ENCODE assay signal across 19 cellular contexts in the genomic region with DNA sequence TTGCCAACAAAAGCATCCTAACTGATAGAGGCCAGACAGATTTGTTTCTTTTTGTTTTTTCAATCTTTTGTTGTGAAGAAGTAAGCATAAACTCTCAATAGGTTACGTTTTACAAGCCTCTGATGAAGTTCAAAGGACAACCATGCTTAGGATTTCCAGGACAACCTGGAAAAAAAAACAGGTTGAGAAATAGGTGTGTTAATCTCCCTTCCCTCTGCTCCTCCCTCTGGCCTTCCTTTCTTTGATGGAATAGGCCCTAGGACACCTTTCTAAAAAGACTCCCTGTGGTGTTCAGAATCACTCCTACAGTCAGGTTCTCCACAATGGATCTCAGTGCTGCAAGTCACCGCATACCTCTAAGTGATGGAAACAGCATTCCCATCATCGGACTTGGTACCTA. TPM values are rescaled to one million over a fixed set of nuclear protein-coding genes. Genes with fewer than 3 reads are reported as not detected.
DNase-seq lines count a peak whose midpoint lies in the region; ATAC-seq, FAIRE-seq and TF ChIP-seq lines count a peak whose summit lies in the region.
"Had no signal": no experiment of that assay in that cellular context is flagged by ENCODE, and none has a peak within 500 bp of the region (broad histone marks: within the 10 kb centered on the region; RNA-seq: fewer than 3 reads in every experiment).

A gene with protein sequence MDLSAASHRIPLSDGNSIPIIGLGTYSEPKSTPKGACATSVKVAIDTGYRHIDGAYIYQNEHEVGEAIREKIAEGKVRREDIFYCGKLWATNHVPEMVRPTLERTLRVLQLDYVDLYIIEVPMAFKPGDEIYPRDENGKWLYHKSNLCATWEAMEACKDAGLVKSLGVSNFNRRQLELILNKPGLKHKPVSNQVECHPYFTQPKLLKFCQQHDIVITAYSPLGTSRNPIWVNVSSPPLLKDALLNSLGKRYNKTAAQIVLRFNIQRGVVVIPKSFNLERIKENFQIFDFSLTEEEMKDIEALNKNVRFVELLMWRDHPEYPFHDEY (plus strand): TSS at position 264 of the 400 bp plus-strand sequence. CDS start 60 bp downstream, at position 324.

- no peak for ATAC-seq in HG02840 (IDR thresholded peaks at IDR 0.05; ENCODE audit: low FRiP score, unreplicated experiment)
- ATAC-seq: A549; CD8-positive, alpha-beta T cell; GM23338 had no signal

- FAIRE-seq in bronchial epithelial cell (lab: Jason Lieb, UNC): peak; percentile 13
- FAIRE-seq: A549, D721Med had no signal

- peak within 1 kb of the TSS; percentile 18; the same call in 1 of the 2 replicates for H3K4me2 ChIP-seq in OCI-LY3 (ENCODE audit: low read length)
- H3K4me2 ChIP-seq: A549, GM23338 had no signal

- no peak within 1 kb of the TSS for H2AFZ ChIP-seq in OCI-LY3 (ENCODE audit: low read depth, low read length)
- H2AFZ ChIP-seq: GM23338 had no signal

- DNase-seq in bronchial epithelial cell (ENCODE audit: low read depth) (no peak), NCI-H2171 treated with DMSO at 0.1 percent for 48 hours (lab: John Stamatoyannopoulos, UW) (no peak), germinal center (ENCODE audit: low spot score) (no peak), GM20000 (ENCODE audit: low spot score) (no peak)
- DNase-seq: CD8-positive, alpha-beta T cell; COR-L47; DND-41; GF-D8; H7 had no signal

- peaks cover 6% of the 10 kb centered on the region for H3K36me3 ChIP-seq in OCI-LY3 (replicated peaks; ENCODE audit: low read depth, low read length)
- no peaks in the 10 kb centered on the region for H3K36me3 ChIP-seq in bronchial epithelial cell (ENCODE audit: control insufficient read depth, insufficient read depth, low read length)
- H3K36me3 ChIP-seq in liver (ENCODE audit: control insufficient read depth in 4 of 4, insufficient read depth in 3 of 4, low read depth in 1 of 4, low read length in 3 of 4): no peaks in the 10 kb centered on the region

- H3K4me1 ChIP-seq in OCI-LY3 (ENCODE audit: low read length) (peaks cover 20% of the 10 kb centered on the region), liver (ENCODE audit: control insufficient read depth in 4 of 4, insufficient read depth in 4 of 4, low read length in 3 of 4) (peaks cover 0 to 61% (median 33%) of the 10 kb centered on the region in 4 donors)
- H3K4me1 ChIP-seq: A549 had no signal

- H3K27me3 ChIP-seq in OCI-LY3 (ENCODE audit: low read depth, low read length): no peaks in the 10 kb centered on the region
- H3K27me3 ChIP-seq in bronchial epithelial cell (ENCODE audit: control insufficient read depth, insufficient read depth, low read length): no peaks in the 10 kb centered on the region
- no peaks in the 10 kb centered on the region for H3K27me3 ChIP-seq in liver (ENCODE audit: control insufficient read depth in 4 of 4, insufficient read depth in 4 of 4, low read length in 3 of 4)

- TF ChIP-seq CTCF in OCI-LY3 (IDR thresholded peaks at IDR 0.05; ENCODE audit: low read depth, low read length) (no peak), bronchial epithelial cell (IDR thresholded peaks at IDR 0.05; ENCODE audit: insufficient read depth, low read length, severe bottlenecking) (no peak), liver (IDR thresholded peaks at IDR 0.05; ENCODE audit: low read depth, low read length, missing input control) (no peak), GM20000 (IDR thresholded peaks at IDR 0.05; ENCODE audit: extremely low read depth, missing control alignments) (no peak)

- peak in 1 of 2 donors; percentile 34 for TF ChIP-seq RAD21 in liver (IDR thresholded peaks at IDR 0.05)

- no peak within 1 kb of the TSS for H3K9ac ChIP-seq in OCI-LY3 (ENCODE audit: low read length)
- H3K9ac ChIP-seq in liver (ENCODE audit: low read depth in 1 of 2, low read length in 2 of 2): peak within 1 kb of the TSS; percentile 33 to 77

- WGBS in liver: 44% methylated on average over 3 of the region's 3 CpGs

- H3K4me3 ChIP-seq in OCI-LY3 (ENCODE audit: low read length) (no peak within 1 kb of the TSS), bronchial epithelial cell (ENCODE audit: low read depth, low read length) (no peak within 1 kb of the TSS), liver (ENCODE audit: low read depth in 1 of 3, low read length in 3 of 3) (peak within 1 kb of the TSS; percentile 24 to 70 (median 70))
- H3K4me3 ChIP-seq: A549, GM23338 had no signal

- H3K79me2 ChIP-seq in OCI-LY3 (ENCODE audit: low read length): no peaks in the 10 kb centered on the region

- H3K9me3 ChIP-seq in OCI-LY3 (ENCODE audit: insufficient read depth, low read length) (peaks cover 5% of the 10 kb centered on the region; the same call in 1 of the 2 replicates), liver (ENCODE audit: control insufficient read depth in 4 of 4, low read length in 3 of 4) (peaks cover 0 to 4% (median 0%) of the 10 kb centered on the region in 4 donors)
- H3K9me3 ChIP-seq: A549 had no signal

- H4K20me1 ChIP-seq in OCI-LY3 (ENCODE audit: insufficient read depth, low read length): no peaks in the 10 kb centered on the region

- peak within 1 kb of the TSS; percentile 9; the same call in 1 of the 2 replicates for H3K27ac ChIP-seq in OCI-LY3 (ENCODE audit: low read length)
- peak within 1 kb of the TSS; percentile 39 to 81 for H3K27ac ChIP-seq in liver (ENCODE audit: low read depth in 1 of 2, low read length in 2 of 2)
- H3K27ac ChIP-seq: A549 had no signal

TF ChIP-seq in liver, 16 proteins besides CTCF, POLR2A, EP300 and RAD21:
- TF ChIP-seq EGR1 (IDR thresholded peaks at IDR 0.05; ENCODE audit: low read depth in 2 of 2): peak in 1 of 2 donors; percentile 33
- TF ChIP-seq SP1 (IDR thresholded peaks at IDR 0.05): peak; percentile 56
- TF ChIP-seq HNF4A (conservative IDR thresholded peaks at IDR 0.05): peak; percentile 68 to 74
- TF ChIP-seq TAF1 (conservative IDR thresholded peaks at IDR 0.05): peak; percentile 23
- TF ChIP-seq NR2F2 (IDR thresholded peaks at IDR 0.05): no peak
- TF ChIP-seq HNF4G (IDR thresholded peaks at IDR 0.05): peak; percentile 17
- no peak for TF ChIP-seq JUND (IDR thresholded peaks at IDR 0.05)
- peak; percentile 76 for TF ChIP-seq YY1 (IDR thresholded peaks at IDR 0.05)
- TF ChIP-seq, protein P1, sequence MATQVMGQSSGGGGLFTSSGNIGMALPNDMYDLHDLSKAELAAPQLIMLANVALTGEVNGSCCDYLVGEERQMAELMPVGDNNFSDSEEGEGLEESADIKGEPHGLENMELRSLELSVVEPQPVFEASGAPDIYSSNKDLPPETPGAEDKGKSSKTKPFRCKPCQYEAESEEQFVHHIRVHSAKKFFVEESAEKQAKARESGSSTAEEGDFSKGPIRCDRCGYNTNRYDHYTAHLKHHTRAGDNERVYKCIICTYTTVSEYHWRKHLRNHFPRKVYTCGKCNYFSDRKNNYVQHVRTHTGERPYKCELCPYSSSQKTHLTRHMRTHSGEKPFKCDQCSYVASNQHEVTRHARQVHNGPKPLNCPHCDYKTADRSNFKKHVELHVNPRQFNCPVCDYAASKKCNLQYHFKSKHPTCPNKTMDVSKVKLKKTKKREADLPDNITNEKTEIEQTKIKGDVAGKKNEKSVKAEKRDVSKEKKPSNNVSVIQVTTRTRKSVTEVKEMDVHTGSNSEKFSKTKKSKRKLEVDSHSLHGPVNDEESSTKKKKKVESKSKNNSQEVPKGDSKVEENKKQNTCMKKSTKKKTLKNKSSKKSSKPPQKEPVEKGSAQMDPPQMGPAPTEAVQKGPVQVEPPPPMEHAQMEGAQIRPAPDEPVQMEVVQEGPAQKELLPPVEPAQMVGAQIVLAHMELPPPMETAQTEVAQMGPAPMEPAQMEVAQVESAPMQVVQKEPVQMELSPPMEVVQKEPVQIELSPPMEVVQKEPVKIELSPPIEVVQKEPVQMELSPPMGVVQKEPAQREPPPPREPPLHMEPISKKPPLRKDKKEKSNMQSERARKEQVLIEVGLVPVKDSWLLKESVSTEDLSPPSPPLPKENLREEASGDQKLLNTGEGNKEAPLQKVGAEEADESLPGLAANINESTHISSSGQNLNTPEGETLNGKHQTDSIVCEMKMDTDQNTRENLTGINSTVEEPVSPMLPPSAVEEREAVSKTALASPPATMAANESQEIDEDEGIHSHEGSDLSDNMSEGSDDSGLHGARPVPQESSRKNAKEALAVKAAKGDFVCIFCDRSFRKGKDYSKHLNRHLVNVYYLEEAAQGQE (IDR thresholded peaks at IDR 0.05): peak; percentile 39
- peak; percentile 49 to 74 for TF ChIP-seq RXRA (IDR thresholded peaks at IDR 0.05)
- TF ChIP-seq, protein P2, sequence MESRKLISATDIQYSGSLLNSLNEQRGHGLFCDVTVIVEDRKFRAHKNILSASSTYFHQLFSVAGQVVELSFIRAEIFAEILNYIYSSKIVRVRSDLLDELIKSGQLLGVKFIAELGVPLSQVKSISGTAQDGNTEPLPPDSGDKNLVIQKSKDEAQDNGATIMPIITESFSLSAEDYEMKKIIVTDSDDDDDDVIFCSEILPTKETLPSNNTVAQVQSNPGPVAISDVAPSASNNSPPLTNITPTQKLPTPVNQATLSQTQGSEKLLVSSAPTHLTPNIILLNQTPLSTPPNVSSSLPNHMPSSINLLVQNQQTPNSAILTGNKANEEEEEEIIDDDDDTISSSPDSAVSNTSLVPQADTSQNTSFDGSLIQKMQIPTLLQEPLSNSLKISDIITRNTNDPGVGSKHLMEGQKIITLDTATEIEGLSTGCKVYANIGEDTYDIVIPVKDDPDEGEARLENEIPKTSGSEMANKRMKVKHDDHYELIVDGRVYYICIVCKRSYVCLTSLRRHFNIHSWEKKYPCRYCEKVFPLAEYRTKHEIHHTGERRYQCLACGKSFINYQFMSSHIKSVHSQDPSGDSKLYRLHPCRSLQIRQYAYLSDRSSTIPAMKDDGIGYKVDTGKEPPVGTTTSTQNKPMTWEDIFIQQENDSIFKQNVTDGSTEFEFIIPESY (IDR thresholded peaks at IDR 0.05): peak; percentile 35
- TF ChIP-seq GABPA (IDR thresholded peaks at IDR 0.05 in 1 of 2, conservative IDR thresholded peaks at IDR 0.05 in 1 of 2): no peak
- TF ChIP-seq FOXA1 (IDR thresholded peaks at IDR 0.05): no peak
- TF ChIP-seq, protein P3, sequence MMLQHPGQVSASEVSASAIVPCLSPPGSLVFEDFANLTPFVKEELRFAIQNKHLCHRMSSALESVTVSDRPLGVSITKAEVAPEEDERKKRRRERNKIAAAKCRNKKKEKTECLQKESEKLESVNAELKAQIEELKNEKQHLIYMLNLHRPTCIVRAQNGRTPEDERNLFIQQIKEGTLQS (IDR thresholded peaks at IDR 0.05): no peak
- TF ChIP-seq, protein P4, sequence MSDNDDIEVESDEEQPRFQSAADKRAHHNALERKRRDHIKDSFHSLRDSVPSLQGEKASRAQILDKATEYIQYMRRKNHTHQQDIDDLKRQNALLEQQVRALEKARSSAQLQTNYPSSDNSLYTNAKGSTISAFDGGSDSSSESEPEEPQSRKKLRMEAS (IDR thresholded peaks at IDR 0.05): peak; percentile 46
- TF ChIP-seq FOXA2 (IDR thresholded peaks at IDR 0.05): no peak

RNA-seq across cellular contexts. Expression of the gene that starts here (rescaled TPM):
- total RNA-seq in bronchial epithelial cell (under 0.01 TPM in 1 of 2 replicates, not detected in the other), liver (10 to 100 TPM; 19.5 to 93.9 TPM)
- 10 to 100 TPM; 18.6 to 44.4 TPM for polyA plus RNA-seq in liver
- total RNA-seq: CD8-positive, alpha-beta T cell; H7; HT1080 had no signal
- polyA plus RNA-seq: AG04450, BJ, CD14-positive monocyte, GM23338 had no signal

Comparison
In these comparisons a context has a peak if more than half of its experiments do, and no peak if none do; other contexts are left out.
1. RNA of the gene that starts here (total RNA-seq): 19.5 to 93.9 TPM in liver; under 0.01 TPM in bronchial epithelial cell; every median in the first group is over 10 times any median in the second.
2. H3K4me3 ChIP-seq: peak in liver (3 of 3); none in OCI-LY3 (single experiment) and bronchial epithelial cell (single experiment).